ENCODE assay signal across 14 cellular contexts in genomic region chr10:133377025-133377817, GRCh38. TPM values are rescaled to one million over a fixed set of nuclear protein-coding genes. Genes with fewer than 3 reads are reported as not detected.
DNase-seq lines count a peak whose midpoint lies in the region; ATAC-seq and TF ChIP-seq lines count a peak whose summit lies in the region.
"Had no signal": no experiment of that assay in that cellular context is flagged by ENCODE, and none has a peak within 500 bp of the region (broad histone marks: within the 10 kb centered on the region; RNA-seq: fewer than 3 reads in every experiment).

No MANE protein-coding gene starts in this region.

- no peak overlapping the region for H3K27ac Mint-ChIP-seq in activated T-cell treated with anti-CD3 and anti-CD28 coated beads, Interleukin-2, amount 50 U/mL, for 72 hours
- H3K27ac Mint-ChIP-seq in activated B cell treated with CpG ODN at 0.5 μM for 24 hours = no peak overlapping the region

- CTCF ChIA-PET in activated B cell treated with CpG ODN at 0.5 μM for 24 hours (lab: Charles Lee) = no interaction called here

- H3K9me3 ChIP-seq in right lobe of liver = no peaks in the 10 kb centered on the region
- H3K9me3 ChIP-seq: thyroid gland had no signal

- peak overlapping the region; percentile 61 to 81 for H3K4me3 Mint-ChIP-seq in activated T-cell treated with anti-CD3 and anti-CD28 coated beads, Interleukin-2, amount 50 U/mL, for 72 hours
- H3K4me3 Mint-ChIP-seq in activated B cell treated with CpG ODN at 0.5 μM for 24 hours = peak overlapping the region; percentile 87

- H3K36me3 ChIP-seq in right lobe of liver = no peaks in the 10 kb centered on the region
- H3K36me3 ChIP-seq: cardiac muscle cell, thyroid gland had no signal

- H3K27me3 ChIP-seq in right lobe of liver = no peaks in the 10 kb centered on the region
- H3K27me3 ChIP-seq: thyroid gland had no signal

- intact Hi-C loops in activated B cell treated with CpG ODN at 0.5 μM for 24 hours (cut with micrococcal nuclease) (loop anchor here (5.0 to 10.0 kb wide), 2 partner anchors 50 to 1042 kb away; partner anchors contain the start of gene LRRC27), right lobe of liver (cut with DNase I) (loop anchor here in 1 of 2 donors (10.0 kb wide), 1 partner anchor 52 kb away; no protein-coding TSS in a partner anchor)

- H3K36me3 Mint-ChIP-seq in activated T-cell treated with anti-CD3 and anti-CD28 coated beads, Interleukin-2, amount 50 U/mL, for 72 hours (ENCODE audit: insufficient read depth in 2 of 2) = peaks cover 0 to 2% of the 10 kb centered on the region in 2 donors
- peaks cover 7% of the 10 kb centered on the region for H3K36me3 Mint-ChIP-seq in activated B cell treated with CpG ODN at 0.5 μM for 24 hours (ENCODE audit: low read depth)

- no peak overlapping the region for H3K4me3 ChIP-seq in right lobe of liver

- TF ChIP-seq CTCF in activated B cell treated with CpG ODN at 0.5 μM for 24 hours (IDR thresholded peaks at IDR 0.05) = no peak
- TF ChIP-seq CTCF in right lobe of liver (IDR thresholded peaks at IDR 0.05) = no peak

- DNase-seq in activated T-cell treated with anti-CD3 and anti-CD28 coated beads, Interleukin-2, amount 50 U/mL, for 72 hours = no peak
- DNase-seq in activated T-cell treated with anti-CD3 and anti-CD28 coated beads, Interleukin-2, amount 50 U/mL, for 48 hours = no peak
- DNase-seq in activated B cell treated with CpG ODN at 0.5 μM for 24 hours (no peak), right lobe of liver (peak in 2 of 3 donors; percentile 27 to 49), substantia nigra (lab: John Stamatoyannopoulos, UW) (no peak), NCI-H1436 (lab: John Stamatoyannopoulos, UW) (no peak)
- DNase-seq in stimulated activated CD4-positive, alpha-beta T cell treated with anti-CD3 and anti-CD28 coated beads, Interleukin-4, amount 100 ng/mL, for 4 hours = no peak
- DNase-seq: erythroblast, midbrain, NCI-H2081 treated with DMSO at 0.1 percent for 48 hours had no signal

- no peak for ATAC-seq in activated T-cell treated with anti-CD3 and anti-CD28 coated beads, Interleukin-2, amount 50 U/mL, for 72 hours (replicated peaks in 1 of 2)
- ATAC-seq in activated B cell treated with CpG ODN at 0.5 μM for 24 hours (ENCODE audit: low read depth) = no peak
- no peak for ATAC-seq in right lobe of liver
- no peak for ATAC-seq in GM19467 (IDR thresholded peaks at IDR 0.05; ENCODE audit: unreplicated experiment)

- no peak for TF ChIP-seq POLR2A in right lobe of liver (IDR thresholded peaks at IDR 0.05)

- WGBS in right lobe of liver (ENCODE audit: insufficient coverage, low coverage, low lambda C conversion rate, missing lambda C conversion rate) = no CpG with 5 or more reads among the region's 30 CpGs

- no peaks in the 10 kb centered on the region for H3K27me3 Mint-ChIP-seq in activated T-cell treated with anti-CD3 and anti-CD28 coated beads, Interleukin-2, amount 50 U/mL, for 72 hours (ENCODE audit: low read depth)
- no peaks in the 10 kb centered on the region for H3K27me3 Mint-ChIP-seq in activated B cell treated with CpG ODN at 0.5 μM for 24 hours

- no peaks in the 10 kb centered on the region for H3K9me3 Mint-ChIP-seq in activated T-cell treated with anti-CD3 and anti-CD28 coated beads, Interleukin-2, amount 50 U/mL, for 72 hours
- H3K9me3 Mint-ChIP-seq in activated B cell treated with CpG ODN at 0.5 μM for 24 hours = no peaks in the 10 kb centered on the region

- peaks cover 0 to 23% (median 8%) of the 10 kb centered on the region in 4 donors for H3K4me1 ChIP-seq in right lobe of liver

- no peak overlapping the region for H3K27ac ChIP-seq in right lobe of liver
- H3K27ac ChIP-seq in substantia nigra (ENCODE audit: low read depth, low read length, poor library complexity, severe bottlenecking) = peak overlapping the region; percentile 93
- H3K27ac ChIP-seq: cardiac muscle cell had no signal

- POLR2A ChIA-PET in activated B cell treated with CpG ODN at 0.5 μM for 24 hours (lab: Charles Lee) = interaction anchor here (6.6 kb wide), 1 partner anchor 13 kb away, joined by 52 read pairs; no protein-coding TSS in a partner anchor

- H3K4me1 Mint-ChIP-seq in activated T-cell treated with anti-CD3 and anti-CD28 coated beads, Interleukin-2, amount 50 U/mL, for 72 hours (ENCODE audit: low read depth) = peaks cover 6% of the 10 kb centered on the region
- peaks cover 45% of the 10 kb centered on the region for H3K4me1 Mint-ChIP-seq in activated B cell treated with CpG ODN at 0.5 μM for 24 hours

RNA-seq across cellular contexts. Expression of gene PAOX, which starts 1.8 kb away (rescaled TPM):
- 10 to 100 TPM; 12.4 to 13.8 TPM for total RNA-seq in activated T-cell treated with anti-CD3 and anti-CD28 coated beads, Interleukin-2, amount 50 U/mL, for 72 hours
- 14.1 and 16.9 TPM in 2 replicates for total RNA-seq in activated B cell treated with CpG ODN at 0.5 μM for 24 hours
- total RNA-seq in right lobe of liver = 10 to 100 TPM in 4 of 6 experiments, 1 to 10 TPM in 2; 9.4 to 15.9 (median 11.9) TPM

RNA-seq across cellular contexts. Expression of gene ECHS1, which starts 4.1 kb away (rescaled TPM):
- 10 to 100 TPM; 47.2 to 53.1 TPM for total RNA-seq in activated T-cell treated with anti-CD3 and anti-CD28 coated beads, Interleukin-2, amount 50 U/mL, for 72 hours
- total RNA-seq in activated B cell treated with CpG ODN at 0.5 μM for 24 hours (37.7 and 39.4 TPM in 2 replicates), right lobe of liver (100 to 1,000 TPM; 293 to 780 (median 436) TPM)

RNA-seq across cellular contexts. Expression of gene MTG1, which starts 16.7 kb away (rescaled TPM):
- 10 to 100 TPM; 58.0 to 67.2 TPM for total RNA-seq in activated T-cell treated with anti-CD3 and anti-CD28 coated beads, Interleukin-2, amount 50 U/mL, for 72 hours
- 67.6 and 83.1 TPM in 2 replicates for total RNA-seq in activated B cell treated with CpG ODN at 0.5 μM for 24 hours
- total RNA-seq in right lobe of liver = 10 to 100 TPM; 25.1 to 45.7 (median 34.5) TPM

RNA-seq across cellular contexts. Expression of gene FUOM, which starts 19.4 kb away (rescaled TPM):
- total RNA-seq in activated T-cell treated with anti-CD3 and anti-CD28 coated beads, Interleukin-2, amount 50 U/mL, for 72 hours = 10 to 100 TPM; 14.9 to 17.1 TPM
- 37.2 and 39.1 TPM in 2 replicates for total RNA-seq in activated B cell treated with CpG ODN at 0.5 μM for 24 hours
- total RNA-seq in right lobe of liver = 100 to 1,000 TPM in 4 of 6 experiments, 10 to 100 TPM in 2; 76.1 to 158 (median 124) TPM

RNA-seq across cellular contexts. Expression of gene PRAP1, which starts 30.0 kb away (rescaled TPM):
- not detected for total RNA-seq in activated T-cell treated with anti-CD3 and anti-CD28 coated beads, Interleukin-2, amount 50 U/mL, for 72 hours
- total RNA-seq in activated B cell treated with CpG ODN at 0.5 μM for 24 hours = not detected in 2 replicates
- 100 to 1,000 TPM; 177 to 522 (median 298) TPM for total RNA-seq in right lobe of liver
- total RNA-seq: Daoy, thyroid gland had no signal

Comparison
In these comparisons a context has a peak if more than half of its experiments do, and no peak if none do; other contexts are left out.
1. DNase-seq: peak in right lobe of liver (2 of 3); none in activated T-cell treated with anti-CD3 and anti-CD28 coated beads, Interleukin-2, amount 50 U/mL, for 72 hours (0 of 2), activated T-cell treated with anti-CD3 and anti-CD28 coated beads, Interleukin-2, amount 50 U/mL, for 48 hours (0 of 2), activated B cell treated with CpG ODN at 0.5 μM for 24 hours (single experiment), substantia nigra (0 of 49), NCI-H1436 (single experiment) and stimulated activated CD4-positive, alpha-beta T cell treated with anti-CD3 and anti-CD28 coated beads, Interleukin-4, amount 100 ng/mL, for 4 hours (0 of 2).